Comparison of ENCODE assay signal across 35 cellular contexts in the genomic region with DNA sequence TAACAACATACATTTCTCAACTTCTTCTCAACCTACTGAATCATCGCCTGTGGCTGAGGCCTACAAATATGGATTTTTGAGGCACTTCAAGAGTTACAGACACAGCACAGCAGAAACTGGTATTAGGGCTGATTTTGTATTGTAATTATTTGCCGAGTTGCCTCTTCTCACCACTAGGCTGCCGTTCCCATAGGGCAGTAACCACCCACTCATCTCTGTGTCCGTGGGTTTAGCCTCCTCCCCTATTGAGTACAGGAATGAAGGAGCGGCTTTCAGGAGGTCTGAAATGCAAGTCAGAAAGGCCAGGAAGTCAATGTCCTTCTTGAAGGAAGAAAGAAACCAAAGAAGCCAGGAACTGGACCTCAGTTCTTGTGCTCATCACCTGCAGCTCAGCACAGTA.
DNase-seq lines count a peak whose midpoint lies in the region; ATAC-seq, FAIRE-seq and TF ChIP-seq lines count a peak whose summit lies in the region.
"Had no signal": no experiment of that assay in that cellular context is flagged by ENCODE, and none has a peak within 500 bp of the region (broad histone marks: within the 10 kb centered on the region; RNA-seq: fewer than 3 reads in every experiment).

No MANE protein-coding gene starts in this region.

- no peak overlapping the region for H2BK20ac ChIP-seq in H1 (ENCODE audit: low read length)

- no peak overlapping the region for H2BK12ac ChIP-seq in H1 (ENCODE audit: low read depth, low read length)

- intact Hi-C loops in HCT116 (cut with micrococcal nuclease): loop anchor here (1.0 kb wide), 1 partner anchor 10 kb away; no protein-coding TSS in a partner anchor

- no peak overlapping the region for H3K9ac ChIP-seq in HCT116 (ENCODE audit: low read length)
- no peak overlapping the region for H3K9ac ChIP-seq in H1 (replicated peaks in 1 of 4; ENCODE audit: extremely low read depth in 1 of 4, low read depth in 3 of 4, low read length in 3 of 4)
- H3K9ac ChIP-seq: BLaER1 had no signal

- ATAC-seq in HCT116: peak; percentile 61; the same call in 1 of the 2 replicates
- ATAC-seq in GM18858 (IDR thresholded peaks at IDR 0.05; ENCODE audit: unreplicated experiment): no peak
- ATAC-seq in activated T-cell treated with anti-CD3 and anti-CD28 coated beads, Interleukin-2, amount 50 U/mL, for 4 hours: no peak
- ATAC-seq: HepG2; left lobe of liver; right cardiac atrium; stimulated activated naive CD8-positive, alpha-beta T cell treated with anti-CD3 and anti-CD28 coated beads, Interleukin-15, amount 100 ng/mL, for 72 hours had no signal

- H2BK5ac ChIP-seq in H1 (ENCODE audit: low read depth, low read length): no peak overlapping the region

- no peak overlapping the region for H3K4me3 ChIP-seq in HCT116 (replicated peaks in 1 of 2; ENCODE audit: low read depth in 1 of 2, low read length in 2 of 2)
- no peak overlapping the region for H3K4me3 ChIP-seq in H1 (ENCODE audit: extremely low read depth in 1 of 4, insufficient read depth in 2 of 4, low read depth in 3 of 4, low read length in 4 of 4)
- no peak overlapping the region for H3K4me3 ChIP-seq in retinal pigment epithelial cell (ENCODE audit: low read length)
- H3K4me3 ChIP-seq: BLaER1, colonic mucosa, Peyer's patch, spleen, thoracic aorta had no signal

- H3K18ac ChIP-seq in H1 (ENCODE audit: extremely low read depth, low read length): no peak overlapping the region

- WGBS in H1 (ENCODE audit: extremely low coverage in 1 of 2, insufficient coverage in 1 of 2, insufficient read length in 1 of 2, insufficient replicate concordance in 2 of 2, low coverage in 1 of 2, low lambda C conversion rate in 2 of 2, missing lambda C conversion rate in 1 of 2), 2 experiments: 86% methylated on average over 5 of the region's 5 CpGs; no CpG with 5 or more reads in 1 of the 2 experiments

- CTCF ChIA-PET in HCT116 (lab: Charles Lee) (no interaction called here), H1 (lab: Charles Lee; ENCODE audit: partially characterized antibody) (interaction anchor here (0.6 to 3.0 kb wide), 4 partner anchors 13 to 348 kb away, joined by 3 to 8 read pairs (median 3); no protein-coding TSS in a partner anchor)

- peaks cover 21% of the 10 kb centered on the region for H3K27me3 Mint-ChIP-seq in activated T-cell treated with anti-CD3 and anti-CD28 coated beads, Interleukin-2, amount 50 U/mL, for 4 hours (ENCODE audit: low read depth)

- H3K56ac ChIP-seq in H1 (replicated peaks; ENCODE audit: insufficient read length, low read depth, low read length): no peak overlapping the region

- H4K20me1 ChIP-seq in HCT116 (ENCODE audit: insufficient read depth): no peaks in the 10 kb centered on the region
- H4K20me1 ChIP-seq in H1 (replicated peaks in 1 of 2; ENCODE audit: control insufficient read depth in 1 of 2, insufficient read depth in 2 of 2, low read length in 2 of 2): no peaks in the 10 kb centered on the region
- H4K20me1 ChIP-seq: BLaER1 had no signal

- DNase-seq in HCT116 (ENCODE audit: low read depth, low spot score): no peak
- no peak for DNase-seq in H1 (ENCODE audit: low read depth in 1 of 2, low spot score in 2 of 2)
- no peak for DNase-seq in retinal pigment epithelial cell (ENCODE audit: low read depth)
- no peak for DNase-seq in activated T-cell treated with anti-CD3 and anti-CD28 coated beads, Interleukin-2, amount 50 U/mL, for 4 hours
- DNase-seq in SIG-M5 treated with dmso at 0.1 percent for 504 hours (lab: John Stamatoyannopoulos, UW; ENCODE audit: unreplicated experiment): no peak
- DNase-seq: activated CD4-positive, alpha-beta T cell treated with anti-CD3 and anti-CD28 coated beads for 48 hours; activated gamma-delta T cell; activated naive CD8-positive, alpha-beta T cell treated with anti-CD3 and anti-CD28 coated beads for 36 hours; aorta; colonic mucosa; DMS153; effector CD8-positive, alpha-beta T cell; Karpas-422; NCI-H1417 treated with DMSO at 0.1 percent for 48 hours; NCI-H2081 treated with DMSO at 0.1 percent for 48 hours; NCI-H226; NCI-H69; Peyer's patch; posterior cingulate gyrus; right cardiac atrium; SHP77 treated with DMSO at 0.1 percent for 48 hours; spleen; stimulated activated CD8-positive, alpha-beta memory T cell treated with anti-CD3 and anti-CD28 coated beads, Interleukin-4, amount 100 ng/mL, for 48 hours; stimulated activated naive CD8-positive, alpha-beta T cell treated with anti-CD3 and anti-CD28 coated beads, Interleukin-15, amount 100 ng/mL, for 72 hours had no signal

- peak overlapping the region; percentile 62; the same call in 1 of the 2 replicates for H2BK15ac ChIP-seq in H1 (ENCODE audit: low read length)

- peaks cover 30% of the 10 kb centered on the region for H3K27me3 ChIP-seq in HCT116 (ENCODE audit: insufficient read depth, low read length)
- no peaks in the 10 kb centered on the region for H3K27me3 ChIP-seq in H1 (replicated peaks in 1 of 4; ENCODE audit: control insufficient read depth in 3 of 4, extremely low read depth in 1 of 4, insufficient read depth in 3 of 4, low read length in 3 of 4)
- H3K27me3 ChIP-seq: BLaER1, colonic mucosa, Peyer's patch had no signal

- TF ChIP-seq POLR2A in HCT116 (IDR thresholded peaks at IDR 0.05; ENCODE audit: borderline replicate concordance, extremely low read depth, insufficient read depth, insufficient read length): no peak
- TF ChIP-seq POLR2A in H1 (IDR thresholded peaks at IDR 0.05; ENCODE audit: control extremely low read depth in 1 of 2, low read depth in 2 of 2, low read length in 2 of 2): no peak

- no peak overlapping the region; the same call in 1 of the 2 replicates for H4K8ac ChIP-seq in H1 (ENCODE audit: extremely low read depth, insufficient read depth, low read length)

- H3K9me3 ChIP-seq in HCT116 (ENCODE audit: control insufficient read depth in 1 of 2, insufficient read depth in 1 of 2, low read depth in 1 of 2, low read length in 2 of 2) (no peaks in the 10 kb centered on the region), H1 (ENCODE audit: insufficient read depth in 2 of 2, low read depth in 1 of 2, low read length in 1 of 2) (no peaks in the 10 kb centered on the region)
- H3K9me3 ChIP-seq: BLaER1, colonic mucosa, Peyer's patch, spleen, thoracic aorta had no signal

- no peak overlapping the region for H3K14ac ChIP-seq in H1 (ENCODE audit: insufficient read length)

- BruUV-seq in HCT116 (replicated peaks; lab: Mats Ljungman, UMichigan): no TSS peak

- H2AFZ ChIP-seq in HCT116 (ENCODE audit: low read depth, low read length, poor library complexity, severe bottlenecking) (no peak overlapping the region), H1 (ENCODE audit: low read length) (no peak overlapping the region)

- no peaks in the 10 kb centered on the region for H3K23me2 ChIP-seq in H1 (ENCODE audit: low read depth, low read length)

- 0 out of 2 replicates have a peak overlapping the region, but pooled peaks have one; percentile 72 for H2AK5ac ChIP-seq in H1 (ENCODE audit: low read depth, low read length)

- H3K27ac ChIP-seq in C4-2B (no peak overlapping the region), HCT116 (ENCODE audit: low read depth, low read length) (no peak overlapping the region), H1 (ENCODE audit: low read depth, low read length) (no peak overlapping the region)
- H3K27ac ChIP-seq: BLaER1, colonic mucosa, Peyer's patch, spleen, thoracic aorta, VCaP had no signal

- no peak overlapping the region for H3K23ac ChIP-seq in H1 (ENCODE audit: insufficient read length)

- H3K4me1 Mint-ChIP-seq in activated T-cell treated with anti-CD3 and anti-CD28 coated beads, Interleukin-2, amount 50 U/mL, for 4 hours (ENCODE audit: low read depth): no peaks in the 10 kb centered on the region
- H3K4me1 Mint-ChIP-seq: memory B cell; stimulated activated naive CD8-positive, alpha-beta T cell treated with anti-CD3 and anti-CD28 coated beads, Interleukin-15, amount 100 ng/mL, for 72 hours had no signal

- no peaks in the 10 kb centered on the region for H3K36me3 Mint-ChIP-seq in activated T-cell treated with anti-CD3 and anti-CD28 coated beads, Interleukin-2, amount 50 U/mL, for 4 hours (ENCODE audit: insufficient read depth)
- H3K36me3 Mint-ChIP-seq: activated naive CD8-positive, alpha-beta T cell treated with anti-CD3 and anti-CD28 coated beads for 36 hours; memory B cell had no signal

- RAD21 ChIA-PET in HCT116 (lab: Charles Lee; ENCODE audit: low non-redundant PET in 1 of 2, low total read pairs in 2 of 2, uncharacterized antibody in 2 of 2, unreplicated experiment in 2 of 2): no interaction called here

- H4K91ac ChIP-seq in H1 (replicated peaks; ENCODE audit: insufficient read length, low read length): no peak overlapping the region

- no peak overlapping the region for H3K4me3 Mint-ChIP-seq in activated T-cell treated with anti-CD3 and anti-CD28 coated beads, Interleukin-2, amount 50 U/mL, for 4 hours
- H3K4me3 Mint-ChIP-seq: activated naive CD8-positive, alpha-beta T cell treated with anti-CD3 and anti-CD28 coated beads for 36 hours; memory B cell; stimulated activated naive CD8-positive, alpha-beta T cell treated with anti-CD3 and anti-CD28 coated beads, Interleukin-15, amount 100 ng/mL, for 72 hours; T-helper 2 cell treated with Interferon-gamma antibody and Interleukin-4, amounts not matched to agents 5 μg/mL and 100 μg/mL, for 36 hours had no signal

- H4K5ac ChIP-seq in H1 (ENCODE audit: insufficient read length, low read depth, low read length): no peak overlapping the region

- no peaks in the 10 kb centered on the region for H3K79me2 ChIP-seq in HCT116 (ENCODE audit: insufficient read depth, low read length)
- H3K79me2 ChIP-seq in H1 (ENCODE audit: control insufficient read depth in 1 of 2, insufficient read depth in 2 of 2, low read length in 2 of 2): no peaks in the 10 kb centered on the region

- no peaks in the 10 kb centered on the region for H3K9me3 Mint-ChIP-seq in activated T-cell treated with anti-CD3 and anti-CD28 coated beads, Interleukin-2, amount 50 U/mL, for 4 hours
- H3K9me3 Mint-ChIP-seq: activated naive CD8-positive, alpha-beta T cell treated with anti-CD3 and anti-CD28 coated beads for 36 hours; stimulated activated naive CD8-positive, alpha-beta T cell treated with anti-CD3 and anti-CD28 coated beads, Interleukin-15, amount 100 ng/mL, for 72 hours; T-helper 2 cell treated with Interferon-gamma antibody and Interleukin-4, amounts not matched to agents 5 μg/mL and 100 μg/mL, for 36 hours had no signal

- no peaks in the 10 kb centered on the region for H3K36me3 ChIP-seq in HCT116 (ENCODE audit: control insufficient read depth in 1 of 2, insufficient read depth in 2 of 2, low read length in 2 of 2)
- no peaks in the 10 kb centered on the region for H3K36me3 ChIP-seq in H1 (ENCODE audit: control insufficient read depth in 2 of 4, insufficient read depth in 4 of 4, low read length in 3 of 4)
- H3K36me3 ChIP-seq: BLaER1, colonic mucosa, Peyer's patch, spleen, thoracic aorta had no signal

- no peaks in the 10 kb centered on the region for H3K9me2 ChIP-seq in HCT116 (ENCODE audit: insufficient read depth)

- TF ChIP-seq RAD21 in HCT116 (IDR thresholded peaks at IDR 0.05; ENCODE audit: low read depth) (no peak), H1 (IDR thresholded peaks at IDR 0.05 in 1 of 2, conservative IDR thresholded peaks at IDR 0.05 in 1 of 2; ENCODE audit: low read depth in 2 of 2, low read length in 2 of 2) (no peak)

- no peak for FAIRE-seq in H1 (lab: Jason Lieb, UNC)
- FAIRE-seq: GM18507, HepG2, islet of Langerhans had no signal

- TF ChIP-seq CTCF in C4-2B (conservative IDR thresholded peaks at IDR 0.05): peak; percentile 12; the same call in 1 of the 2 replicates
- peak in 2 of 3 experiments; percentile 25 to 37; a peak in 3 of 6 replicates for TF ChIP-seq CTCF in HCT116 (IDR thresholded peaks at IDR 0.05 in 2 of 3, conservative IDR thresholded peaks at IDR 0.05 in 1 of 3; ENCODE audit: borderline replicate concordance in 1 of 3, insufficient read depth in 1 of 3, low read depth in 2 of 3, low read length in 2 of 3)
- peak in 2 of 3 experiments; percentile 29 to 34; a peak in 2 of 4 replicates for TF ChIP-seq CTCF in H1 (IDR thresholded peaks at IDR 0.05; ENCODE audit: control extremely low read depth in 1 of 3, insufficient read depth in 1 of 3, low read depth in 1 of 3, low read length in 3 of 3)
- TF ChIP-seq CTCF in retinal pigment epithelial cell (conservative IDR thresholded peaks at IDR 0.05; ENCODE audit: low read depth, low read length): peak; percentile 20

- H3K4ac ChIP-seq in H1 (replicated peaks; ENCODE audit: insufficient read length, low read depth, low read length): no peak overlapping the region

- POLR2A ChIA-PET in HCT116 (lab: Charles Lee) (no interaction called here), H1 (lab: Charles Lee; ENCODE audit: partially characterized antibody) (no interaction called here)

- no peak for TF ChIP-seq EP300 in H1 (IDR thresholded peaks at IDR 0.05; ENCODE audit: borderline replicate concordance in 1 of 2, low read depth in 2 of 2, low read length in 2 of 2)

- peak overlapping the region; percentile 37 for H2BK120ac ChIP-seq in H1 (replicated peaks; ENCODE audit: low read depth, low read length)

- no peaks in the 10 kb centered on the region for H3K4me1 ChIP-seq in HCT116 (ENCODE audit: control insufficient read depth in 1 of 2, insufficient read depth in 2 of 2, low read length in 2 of 2)
- peaks cover 2 to 18% (median 5%) of the 10 kb centered on the region in 4 experiments; a peak in 3 of 7 replicates for H3K4me1 ChIP-seq in H1 (replicated peaks in 1 of 4; ENCODE audit: control insufficient read depth in 3 of 4, insufficient read depth in 4 of 4, low read length in 3 of 4)
- H3K4me1 ChIP-seq: BLaER1, colonic mucosa, Peyer's patch had no signal

- H3K79me1 ChIP-seq in H1 (ENCODE audit: low read depth, low read length): no peaks in the 10 kb centered on the region

- no peak overlapping the region for H3K4me2 ChIP-seq in HCT116 (ENCODE audit: low read length)
- H3K4me2 ChIP-seq in H1 (ENCODE audit: insufficient read depth in 1 of 2, low read depth in 2 of 2, low read length in 2 of 2): no peak overlapping the region
- H3K4me2 ChIP-seq: BLaER1 had no signal
